8 cellular contexts compared by ENCODE assay signal in the genomic region with DNA sequence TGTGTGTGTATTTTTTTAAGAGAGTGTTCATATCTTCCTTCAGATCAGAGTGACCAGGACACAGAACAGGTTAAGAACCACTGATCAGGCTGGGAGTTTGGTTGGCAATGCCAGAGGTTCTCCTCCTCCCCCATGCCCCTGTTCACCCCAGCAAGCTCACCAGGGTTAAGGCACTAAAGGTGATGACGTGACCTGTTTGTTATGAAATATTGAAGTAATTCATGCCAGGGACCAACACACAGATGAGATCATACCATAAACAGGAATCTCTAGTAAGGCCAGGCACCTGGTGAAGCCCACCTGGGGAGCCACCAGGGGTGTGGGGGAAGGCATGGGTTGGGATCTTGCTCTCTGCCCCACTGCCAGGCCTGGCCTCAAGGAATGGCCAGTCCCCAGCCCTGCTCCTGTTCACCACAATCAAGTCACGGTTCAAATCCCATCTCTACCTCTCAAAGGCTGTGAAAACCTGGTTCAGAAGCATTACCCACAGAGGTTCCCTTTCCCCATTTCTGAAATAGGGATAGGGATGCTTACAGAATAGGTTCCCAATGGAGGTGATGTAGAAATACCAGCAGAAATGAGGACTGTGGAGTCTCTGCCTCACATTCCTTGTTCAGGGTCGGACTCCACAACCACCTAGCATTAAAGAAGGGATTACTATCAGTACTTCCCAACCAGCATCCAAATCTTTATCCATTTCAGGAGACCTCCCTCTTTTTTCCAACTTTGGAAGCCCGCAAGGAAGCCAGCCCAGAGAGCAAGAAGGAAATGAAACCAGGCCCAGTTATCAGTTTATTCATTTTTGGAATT. TPM values are rescaled to one million over a fixed set of nuclear protein-coding genes. Genes with fewer than 3 reads are reported as not detected.
DNase-seq lines count a peak whose midpoint lies in the region; ATAC-seq and TF ChIP-seq lines count a peak whose summit lies in the region.

No MANE protein-coding gene starts in this region.

- H3K4me3 Mint-ChIP-seq in brain: peak overlapping the region; percentile 86 to 92 (median 89)
- no peak overlapping the region for H3K4me3 Mint-ChIP-seq in activated CD8-positive, alpha-beta memory T cell treated with anti-CD3 and anti-CD28 coated beads, Interleukin-2, amount 10 ng/mL, durations not matched to agents 7 days and 5 days

- H3K36me3 ChIP-seq in Karpas-422 (ENCODE audit: insufficient read depth, low read length): no peaks in the 10 kb centered on the region

- H3K4me3 ChIP-seq in Karpas-422 (ENCODE audit: low read length): peak overlapping the region; percentile 77; the same call in 1 of the 2 replicates

- no peaks in the 10 kb centered on the region for H3K27me3 ChIP-seq in Karpas-422 (ENCODE audit: low read length)

- H3K9me3 ChIP-seq in Karpas-422 (ENCODE audit: low read length): no peaks in the 10 kb centered on the region

- peak overlapping the region; percentile 68 to 98 (median 98) for H3K27ac Mint-ChIP-seq in brain
- no peak overlapping the region for H3K27ac Mint-ChIP-seq in activated CD8-positive, alpha-beta memory T cell treated with anti-CD3 and anti-CD28 coated beads, Interleukin-2, amount 10 ng/mL, durations not matched to agents 7 days and 5 days

- H3K27ac ChIP-seq in Karpas-422 (ENCODE audit: low read length): peak overlapping the region; percentile 51

- DNase-seq in COR-L47 (lab: John Stamatoyannopoulos, UW) (peak; percentile 55), Karpas-422 (no peak), lung microvascular endothelial cell (ENCODE audit: low read depth in 2 of 2) (peak; percentile 81 to 92), germinal center (ENCODE audit: low spot score) (no peak)
- no peak for DNase-seq in activated CD8-positive, alpha-beta memory T cell treated with anti-CD3 and anti-CD28 coated beads, Interleukin-2, amount 10 ng/mL, durations not matched to agents 7 days and 5 days
- no peak for DNase-seq in NK-92 treated with Interleukin-12 subunit alpha and Interleukin-12 subunit beta, amount 100 ng/mL, for 24 hours (lab: John Stamatoyannopoulos, UW)

- H3K4me2 ChIP-seq in Karpas-422 (ENCODE audit: low read depth, low read length, poor library complexity, severe bottlenecking): peak overlapping the region; percentile 8

- H4K20me1 ChIP-seq in Karpas-422 (ENCODE audit: insufficient read depth, low read depth, low read length): peaks cover 11% of the 10 kb centered on the region

- ATAC-seq in activated CD8-positive, alpha-beta memory T cell treated with anti-CD3 and anti-CD28 coated beads, Interleukin-2, amount 10 ng/mL, durations not matched to agents 7 days and 5 days: no peak
- no peak for ATAC-seq in GM21825 (IDR thresholded peaks at IDR 0.05; ENCODE audit: unreplicated experiment)

- H3K4me1 ChIP-seq in Karpas-422 (ENCODE audit: low read length): peaks cover 82% of the 10 kb centered on the region

- CTCF ChIA-PET in activated CD8-positive, alpha-beta memory T cell treated with anti-CD3 and anti-CD28 coated beads, Interleukin-2, amount 10 ng/mL, durations not matched to agents 7 days and 5 days (lab: Charles Lee): interaction anchor here (0.6 to 23.4 kb wide), 12 partner anchors 12 to 77 kb away, joined by 3 to 753 read pairs (median 12); no protein-coding TSS in a partner anchor

- H3K27me3 Mint-ChIP-seq in brain: peaks cover 51% of the 10 kb centered on the region
- peaks cover 35% of the 10 kb centered on the region for H3K27me3 Mint-ChIP-seq in activated CD8-positive, alpha-beta memory T cell treated with anti-CD3 and anti-CD28 coated beads, Interleukin-2, amount 10 ng/mL, durations not matched to agents 7 days and 5 days

- H3K36me3 Mint-ChIP-seq in brain: peaks cover 5% of the 10 kb centered on the region
- H3K36me3 Mint-ChIP-seq in activated CD8-positive, alpha-beta memory T cell treated with anti-CD3 and anti-CD28 coated beads, Interleukin-2, amount 10 ng/mL, durations not matched to agents 7 days and 5 days: no peaks in the 10 kb centered on the region

- H2AFZ ChIP-seq in Karpas-422 (ENCODE audit: low read length): no peak overlapping the region

- peaks cover 80% of the 10 kb centered on the region for H3K4me1 Mint-ChIP-seq in brain
- peaks cover 51% of the 10 kb centered on the region for H3K4me1 Mint-ChIP-seq in activated CD8-positive, alpha-beta memory T cell treated with anti-CD3 and anti-CD28 coated beads, Interleukin-2, amount 10 ng/mL, durations not matched to agents 7 days and 5 days

- no peak for TF ChIP-seq CTCF in brain (conservative IDR thresholded peaks at IDR 0.05)

- no peaks in the 10 kb centered on the region for H3K9me2 ChIP-seq in Karpas-422 (replicated peaks; ENCODE audit: insufficient read depth, low read length)

- peaks cover 0 to 2% (median 0%) of the 10 kb centered on the region in 5 experiments for H3K9me3 Mint-ChIP-seq in brain
- H3K9me3 Mint-ChIP-seq in activated CD8-positive, alpha-beta memory T cell treated with anti-CD3 and anti-CD28 coated beads, Interleukin-2, amount 10 ng/mL, durations not matched to agents 7 days and 5 days (ENCODE audit: low read depth): no peaks in the 10 kb centered on the region

- H3K79me2 ChIP-seq in Karpas-422 (ENCODE audit: low read length): 0 out of 2 replicates have a peak, but pooled peaks cover 4% of the 10 kb centered on the region

- 0 out of 2 replicates have a peak overlapping the region, but pooled peaks have one; percentile 8 for H3K9ac ChIP-seq in Karpas-422 (ENCODE audit: low read length)

RNA-seq across cellular contexts. Expression of a gene that starts 2.4 kb away (rescaled TPM):
- 32.0 and 33.0 TPM in 2 replicates for total RNA-seq in Karpas-422 (2014; rRNA removed; shearing (Covaris generic); ENCODE audit: low replicate concordance)
- 60.1 TPM for polyA plus RNA-seq in brain (ENCODE audit: insufficient read depth, low read depth, low replicate concordance)
- total RNA-seq in lung microvascular endothelial cell: 479 and 520 TPM in 2 replicates
- total RNA-seq in activated CD8-positive, alpha-beta memory T cell treated with anti-CD3 and anti-CD28 coated beads, Interleukin-2, amount 10 ng/mL, durations not matched to agents 7 days and 5 days: 10 to 100 TPM; 14.4 to 34.2 TPM

RNA-seq across cellular contexts. Expression of a gene that starts 25.8 kb away (rescaled TPM):
- 6.6 and 8.0 TPM in 2 replicates for total RNA-seq in Karpas-422 (2014; rRNA removed; shearing (Covaris generic); ENCODE audit: low replicate concordance)
- polyA plus RNA-seq in brain (ENCODE audit: insufficient read depth, low read depth, low replicate concordance): 10.2 TPM
- total RNA-seq in lung microvascular endothelial cell: 0.40 and 0.87 TPM in 2 replicates
- total RNA-seq in activated CD8-positive, alpha-beta memory T cell treated with anti-CD3 and anti-CD28 coated beads, Interleukin-2, amount 10 ng/mL, durations not matched to agents 7 days and 5 days: 100 to 1,000 TPM in 1 of 2 experiments, 10 to 100 TPM in 1; 77.4 to 103 TPM

Comparison
In these comparisons a context has a peak if more than half of its experiments do, and no peak if none do; other contexts are left out.
1. DNase-seq: peak in COR-L47 (single experiment) and lung microvascular endothelial cell (2 of 2); none in Karpas-422 (single experiment), activated CD8-positive, alpha-beta memory T cell treated with anti-CD3 and anti-CD28 coated beads, Interleukin-2, amount 10 ng/mL, durations not matched to agents 7 days and 5 days (single experiment), germinal center (single experiment) and NK-92 treated with Interleukin-12 subunit alpha and Interleukin-12 subunit beta, amount 100 ng/mL, for 24 hours (single experiment).
2. RNA of a gene that starts 2.4 kb away (total RNA-seq): 479 to 520 TPM in lung microvascular endothelial cell; 14.4 to 34.2 TPM in activated CD8-positive, alpha-beta memory T cell treated with anti-CD3 and anti-CD28 coated beads, Interleukin-2, amount 10 ng/mL, durations not matched to agents 7 days and 5 days and 32.0 to 33.0 TPM in Karpas-422; every median in the first group is over 10 times any median in the second.